Comparison of ENCODE assay signal across 10 cellular contexts in genomic region chr1:158017800-158018595, GRCh38. TPM values are rescaled to one million over a fixed set of nuclear protein-coding genes. Genes with fewer than 3 reads are reported as not detected.
DNase-seq lines count a peak whose midpoint lies in the region; ATAC-seq and TF ChIP-seq lines count a peak whose summit lies in the region.
"Had no signal": no experiment of that assay in that cellular context is flagged by ENCODE, and none has a peak within 500 bp of the region (broad histone marks: within the 10 kb centered on the region; RNA-seq: fewer than 3 reads in every experiment).

No MANE protein-coding gene starts in this region.

- ATAC-seq in upper lobe of left lung (ENCODE audit: low FRiP score in 2 of 2): no peak
- ATAC-seq in GM18907 (IDR thresholded peaks at IDR 0.05; ENCODE audit: unreplicated experiment): no peak

- no peaks in the 10 kb centered on the region for H3K36me3 Mint-ChIP-seq in activated CD4-positive, alpha-beta T cell treated with anti-CD3 and anti-CD28 coated beads, Interleukin-2, amount 10 ng/mL, durations not matched to agents 7 days and 5 days (ENCODE audit: low read depth)
- H3K36me3 Mint-ChIP-seq in endothelial cell (ENCODE audit: low read depth, unreplicated experiment) (peaks cover 4% of the 10 kb centered on the region), nephron progenitor cell (ENCODE audit: low read depth) (no peaks in the 10 kb centered on the region)
- H3K36me3 Mint-ChIP-seq: activated naive CD8-positive, alpha-beta T cell treated with anti-CD3 and anti-CD28 coated beads, Interleukin-2, amount 10 ng/mL, durations not matched to agents 7 days and 5 days had no signal

- no peak overlapping the region for H3K4me3 Mint-ChIP-seq in activated CD4-positive, alpha-beta T cell treated with anti-CD3 and anti-CD28 coated beads, Interleukin-2, amount 10 ng/mL, durations not matched to agents 7 days and 5 days
- H3K4me3 Mint-ChIP-seq in endothelial cell (ENCODE audit: unreplicated experiment) (no peak overlapping the region), nephron progenitor cell (peak overlapping the region; percentile 3)
- H3K4me3 Mint-ChIP-seq: activated naive CD8-positive, alpha-beta T cell treated with anti-CD3 and anti-CD28 coated beads, Interleukin-2, amount 10 ng/mL, durations not matched to agents 7 days and 5 days had no signal

- no peaks in the 10 kb centered on the region for H3K4me1 Mint-ChIP-seq in activated CD4-positive, alpha-beta T cell treated with anti-CD3 and anti-CD28 coated beads, Interleukin-2, amount 10 ng/mL, durations not matched to agents 7 days and 5 days
- peaks cover 91% of the 10 kb centered on the region for H3K4me1 Mint-ChIP-seq in endothelial cell (ENCODE audit: unreplicated experiment)
- H3K4me1 Mint-ChIP-seq in nephron progenitor cell: peaks cover 100% of the 10 kb centered on the region

- no peak overlapping the region for H3K4me3 ChIP-seq in upper lobe of left lung

- H3K27ac Mint-ChIP-seq in activated CD4-positive, alpha-beta T cell treated with anti-CD3 and anti-CD28 coated beads, Interleukin-2, amount 10 ng/mL, durations not matched to agents 7 days and 5 days: peak overlapping the region; percentile 6
- H3K27ac Mint-ChIP-seq in endothelial cell (ENCODE audit: unreplicated experiment) (peak overlapping the region; percentile 97), nephron progenitor cell (peak overlapping the region; percentile 97)
- H3K27ac Mint-ChIP-seq: activated naive CD8-positive, alpha-beta T cell treated with anti-CD3 and anti-CD28 coated beads, Interleukin-2, amount 10 ng/mL, durations not matched to agents 7 days and 5 days had no signal

- no peaks in the 10 kb centered on the region for H3K36me3 ChIP-seq in upper lobe of left lung

- peak overlapping the region; percentile 61 to 85 (median 78) for H3K27ac ChIP-seq in upper lobe of left lung

- POLR2A ChIA-PET in activated CD4-positive, alpha-beta T cell treated with anti-CD3 and anti-CD28 coated beads, Interleukin-2, amount 10 ng/mL, durations not matched to agents 7 days and 5 days (lab: Charles Lee): no interaction called here

- DNase-seq in activated CD4-positive, alpha-beta T cell treated with anti-CD3 and anti-CD28 coated beads, Interleukin-2, amount 10 ng/mL, durations not matched to agents 7 days and 5 days: no peak
- no peak for DNase-seq in activated CD4-positive, alpha-beta T cell treated with anti-CD3 and anti-CD28 coated beads for 4 hours
- DNase-seq in endothelial cell (ENCODE audit: low spot score) (no peak), nephron progenitor cell (no peak), upper lobe of left lung (no peak), NCI-H2196 treated with DMSO at 0.1 percent for 48 hours (lab: John Stamatoyannopoulos, UW; ENCODE audit: unreplicated experiment) (no peak), G401 (ENCODE audit: low spot score) (no peak)
- DNase-seq: 8988T; activated naive CD8-positive, alpha-beta T cell treated with anti-CD3 and anti-CD28 coated beads, Interleukin-2, amount 10 ng/mL, durations not matched to agents 7 days and 5 days had no signal

- H3K27me3 Mint-ChIP-seq in activated CD4-positive, alpha-beta T cell treated with anti-CD3 and anti-CD28 coated beads, Interleukin-2, amount 10 ng/mL, durations not matched to agents 7 days and 5 days: peaks cover 4% of the 10 kb centered on the region
- H3K27me3 Mint-ChIP-seq in endothelial cell (ENCODE audit: unreplicated experiment) (peaks cover 9% of the 10 kb centered on the region), nephron progenitor cell (ENCODE audit: low read depth, poor library complexity) (no peaks in the 10 kb centered on the region)

- in situ Hi-C loops in G401 (cut with HindIII; ENCODE audit: low sequenced_read_pairs): no loop called here

- H3K9me3 ChIP-seq in upper lobe of left lung: no peaks in the 10 kb centered on the region

- WGBS in upper lobe of left lung, 2 donors: 75 to 77% methylated on average over 4 of the region's 4 CpGs

- no peak for TF ChIP-seq EP300 in upper lobe of left lung (IDR thresholded peaks at IDR 0.05)

- TF ChIP-seq POLR2A in upper lobe of left lung (IDR thresholded peaks at IDR 0.05): no peak

- CTCF ChIA-PET in activated CD4-positive, alpha-beta T cell treated with anti-CD3 and anti-CD28 coated beads, Interleukin-2, amount 10 ng/mL, durations not matched to agents 7 days and 5 days (lab: Charles Lee): no interaction called here

- no peaks in the 10 kb centered on the region for H3K27me3 ChIP-seq in upper lobe of left lung

- no peak for TF ChIP-seq CTCF in endothelial cell (IDR thresholded peaks at IDR 0.05; ENCODE audit: unreplicated experiment)
- TF ChIP-seq CTCF in nephron progenitor cell (IDR thresholded peaks at IDR 0.05): no peak
- no peak for TF ChIP-seq CTCF in upper lobe of left lung (IDR thresholded peaks at IDR 0.05)

- H3K9me3 Mint-ChIP-seq in activated CD4-positive, alpha-beta T cell treated with anti-CD3 and anti-CD28 coated beads, Interleukin-2, amount 10 ng/mL, durations not matched to agents 7 days and 5 days: no peaks in the 10 kb centered on the region
- no peaks in the 10 kb centered on the region for H3K9me3 Mint-ChIP-seq in endothelial cell (ENCODE audit: unreplicated experiment)
- no peaks in the 10 kb centered on the region for H3K9me3 Mint-ChIP-seq in nephron progenitor cell
- H3K9me3 Mint-ChIP-seq: activated naive CD8-positive, alpha-beta T cell treated with anti-CD3 and anti-CD28 coated beads, Interleukin-2, amount 10 ng/mL, durations not matched to agents 7 days and 5 days had no signal

- peaks cover 56 to 64% (median 59%) of the 10 kb centered on the region in 4 donors for H3K4me1 ChIP-seq in upper lobe of left lung

RNA-seq across cellular contexts. Expression of gene KIRREL1, which starts 24.6 kb away (rescaled TPM):
- total RNA-seq in activated CD4-positive, alpha-beta T cell treated with anti-CD3 and anti-CD28 coated beads, Interleukin-2, amount 10 ng/mL, durations not matched to agents 7 days and 5 days: not detected
- 66.8 TPM for total RNA-seq in endothelial cell (ENCODE audit: unreplicated experiment)
- total RNA-seq in upper lobe of left lung: 10 to 100 TPM; 16.9 to 40.6 (median 25.8) TPM
- 29.9 and 31.1 TPM in 2 replicates for total RNA-seq in G401 (2014; rRNA removed; shearing (Covaris generic))
- total RNA-seq: activated naive CD8-positive, alpha-beta T cell treated with anti-CD3 and anti-CD28 coated beads, Interleukin-2, amount 10 ng/mL, durations not matched to agents 7 days and 5 days had no signal

Comparison
In these comparisons a context has a peak if more than half of its experiments do, and no peak if none do; other contexts are left out.
1. H3K27ac Mint-ChIP-seq: peak in every context shown above with its lines; median percentile 97 in endothelial cell; 97 in nephron progenitor cell; 6 in activated CD4-positive, alpha-beta T cell treated with anti-CD3 and anti-CD28 coated beads, Interleukin-2, amount 10 ng/mL, durations not matched to agents 7 days and 5 days.
2. RNA of gene KIRREL1, which starts 24.6 kb away (total RNA-seq): 66.8 TPM in endothelial cell (single experiment), 29.9 to 31.1 TPM in G401 and 16.9 to 40.6 TPM in upper lobe of left lung; not detected in activated CD4-positive, alpha-beta T cell treated with anti-CD3 and anti-CD28 coated beads, Interleukin-2, amount 10 ng/mL, durations not matched to agents 7 days and 5 days; every median in the first group is over 10 times any median in the second.